ENCODE assay signal across 2 cellular contexts in the genomic region with DNA sequence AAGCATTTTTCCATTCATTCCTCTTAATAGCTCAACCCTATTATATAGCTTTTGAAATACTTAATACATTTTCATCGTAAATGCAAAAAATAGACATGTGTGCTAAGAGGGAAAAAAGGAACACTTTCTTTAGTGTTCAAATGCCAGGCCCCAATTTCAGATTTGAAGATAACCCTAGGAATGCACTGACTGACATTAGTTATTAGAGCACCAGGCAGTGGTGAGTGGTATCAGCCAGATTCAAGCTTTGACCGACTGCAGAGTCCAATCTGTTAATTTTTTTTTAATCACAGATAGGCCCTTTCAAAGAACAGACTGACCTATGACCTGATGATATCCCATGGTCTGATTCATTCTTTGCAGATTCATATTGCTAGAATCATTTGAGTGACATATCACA.
TF ChIP-seq lines count a peak whose summit lies in the region.

No MANE protein-coding gene starts in this region.

TF ChIP-seq in SK-N-SH, 30 proteins besides CTCF, POLR2A, EP300 and RAD21 (continued from another document):
- TF ChIP-seq TEAD4 (IDR thresholded peaks at IDR 0.05; ENCODE audit: borderline replicate concordance, insufficient read depth): peak; percentile 10; the same call in 1 of the 2 replicates
- TF ChIP-seq, protein P1, sequence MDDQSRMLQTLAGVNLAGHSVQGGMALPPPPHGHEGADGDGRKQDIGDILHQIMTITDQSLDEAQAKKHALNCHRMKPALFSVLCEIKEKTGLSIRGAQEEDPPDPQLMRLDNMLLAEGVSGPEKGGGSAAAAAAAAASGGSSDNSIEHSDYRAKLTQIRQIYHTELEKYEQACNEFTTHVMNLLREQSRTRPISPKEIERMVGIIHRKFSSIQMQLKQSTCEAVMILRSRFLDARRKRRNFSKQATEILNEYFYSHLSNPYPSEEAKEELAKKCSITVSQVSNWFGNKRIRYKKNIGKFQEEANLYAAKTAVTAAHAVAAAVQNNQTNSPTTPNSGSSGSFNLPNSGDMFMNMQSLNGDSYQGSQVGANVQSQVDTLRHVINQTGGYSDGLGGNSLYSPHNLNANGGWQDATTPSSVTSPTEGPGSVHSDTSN (IDR thresholded peaks at IDR 0.05): peak; percentile 85

TF ChIP-seq in SK-N-SH treated with all-trans-retinoic acid at 6 μM for 48 hours, 23 proteins besides CTCF, POLR2A, EP300 and RAD21 (continued from another document):
- TF ChIP-seq TCF4 (CRISPR knock-in tag; IDR thresholded peaks at IDR 0.05; ENCODE audit: borderline replicate concordance) (no peak), GLIS3 (CRISPR knock-in tag; IDR thresholded peaks at IDR 0.05) (no peak), ISL1 (CRISPR knock-in tag; IDR thresholded peaks at IDR 0.05) (peak; percentile 80)
- TF ChIP-seq, protein P2, sequence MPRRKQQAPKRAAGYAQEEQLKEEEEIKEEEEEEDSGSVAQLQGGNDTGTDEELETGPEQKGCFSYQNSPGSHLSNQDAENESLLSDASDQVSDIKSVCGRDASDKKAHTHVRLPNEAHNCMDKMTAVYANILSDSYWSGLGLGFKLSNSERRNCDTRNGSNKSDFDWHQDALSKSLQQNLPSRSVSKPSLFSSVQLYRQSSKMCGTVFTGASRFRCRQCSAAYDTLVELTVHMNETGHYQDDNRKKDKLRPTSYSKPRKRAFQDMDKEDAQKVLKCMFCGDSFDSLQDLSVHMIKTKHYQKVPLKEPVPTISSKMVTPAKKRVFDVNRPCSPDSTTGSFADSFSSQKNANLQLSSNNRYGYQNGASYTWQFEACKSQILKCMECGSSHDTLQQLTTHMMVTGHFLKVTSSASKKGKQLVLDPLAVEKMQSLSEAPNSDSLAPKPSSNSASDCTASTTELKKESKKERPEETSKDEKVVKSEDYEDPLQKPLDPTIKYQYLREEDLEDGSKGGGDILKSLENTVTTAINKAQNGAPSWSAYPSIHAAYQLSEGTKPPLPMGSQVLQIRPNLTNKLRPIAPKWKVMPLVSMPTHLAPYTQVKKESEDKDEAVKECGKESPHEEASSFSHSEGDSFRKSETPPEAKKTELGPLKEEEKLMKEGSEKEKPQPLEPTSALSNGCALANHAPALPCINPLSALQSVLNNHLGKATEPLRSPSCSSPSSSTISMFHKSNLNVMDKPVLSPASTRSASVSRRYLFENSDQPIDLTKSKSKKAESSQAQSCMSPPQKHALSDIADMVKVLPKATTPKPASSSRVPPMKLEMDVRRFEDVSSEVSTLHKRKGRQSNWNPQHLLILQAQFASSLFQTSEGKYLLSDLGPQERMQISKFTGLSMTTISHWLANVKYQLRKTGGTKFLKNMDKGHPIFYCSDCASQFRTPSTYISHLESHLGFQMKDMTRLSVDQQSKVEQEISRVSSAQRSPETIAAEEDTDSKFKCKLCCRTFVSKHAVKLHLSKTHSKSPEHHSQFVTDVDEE (CRISPR knock-in tag; IDR thresholded peaks at IDR 0.05): peak; percentile 45; the same call in 1 of the 2 replicates
